In genomic region chr1:31144442-31144841, GRCh38 we compare ENCODE assay signal across 19 cellular contexts.
DNase-seq lines count a peak whose midpoint lies in the region; ATAC-seq and TF ChIP-seq lines count a peak whose summit lies in the region.
"Had no signal": no experiment of that assay in that cellular context is flagged by ENCODE, and none has a peak within 500 bp of the region (broad histone marks: within the 10 kb centered on the region; RNA-seq: fewer than 3 reads in every experiment).

No MANE protein-coding gene starts in this region.

- H3K4me1 ChIP-seq in cardiac muscle cell (ENCODE audit: low read depth) (peaks cover 8% of the 10 kb centered on the region), heart left ventricle (peaks cover 0 to 5% (median 0%) of the 10 kb centered on the region in 12 donors), Panc1 (ENCODE audit: control insufficient read depth, insufficient read depth, low read length) (no peaks in the 10 kb centered on the region)
- H3K4me1 ChIP-seq: BLaER1, Caco-2 had no signal

- H3K27ac Mint-ChIP-seq in natural killer cell treated with Interleukin-12 subunit alpha and Interleukin-12 subunit beta and Interleukin-15 and Interleukin-18, amount 100 ng/mL, for 72 hours = no peak overlapping the region
- H3K27ac Mint-ChIP-seq: B cell; CD4-positive, CD25-positive, alpha-beta regulatory T cell; CD8-positive, alpha-beta T cell had no signal

- no peaks in the 10 kb centered on the region for H3K9me3 Mint-ChIP-seq in natural killer cell treated with Interleukin-12 subunit alpha and Interleukin-12 subunit beta and Interleukin-15 and Interleukin-18, amount 100 ng/mL, for 72 hours
- H3K9me3 Mint-ChIP-seq: CD4-positive, CD25-positive, alpha-beta regulatory T cell; CD8-positive, alpha-beta T cell had no signal

- H3K27ac ChIP-seq in cardiac muscle cell (peak overlapping the region; percentile 50), heart left ventricle (no peak overlapping the region), Panc1 (ENCODE audit: low read length) (no peak overlapping the region)
- H3K27ac ChIP-seq: 22Rv1, BLaER1, C4-2B had no signal

- in situ Hi-C loops in Panc1 (cut with HindIII; ENCODE audit: low pct_unique_long_range_greater_than_20kb, low sequenced_read_pairs) = no loop called here

- no peak for TF ChIP-seq POLR2A in heart left ventricle (IDR thresholded peaks at IDR 0.05)
- no peak for TF ChIP-seq POLR2A in lower leg skin (IDR thresholded peaks at IDR 0.05)

- ATAC-seq in heart left ventricle (no peak), Panc1 (peak; percentile 30; the same call in 1 of the 2 replicates), GM18498 (IDR thresholded peaks at IDR 0.05; ENCODE audit: unreplicated experiment) (no peak), HG02981 (IDR thresholded peaks at IDR 0.05; ENCODE audit: unreplicated experiment) (no peak)
- ATAC-seq in natural killer cell treated with Interleukin-12 subunit alpha and Interleukin-12 subunit beta and Interleukin-15 and Interleukin-18, amount 100 ng/mL, for 72 hours = no peak
- ATAC-seq: CD8-positive, alpha-beta T cell; HCT116 had no signal

- CTCF ChIA-PET in Panc1 (lab: Charles Lee) = no interaction called here

- no peaks in the 10 kb centered on the region for H3K4me1 Mint-ChIP-seq in natural killer cell treated with Interleukin-12 subunit alpha and Interleukin-12 subunit beta and Interleukin-15 and Interleukin-18, amount 100 ng/mL, for 72 hours (ENCODE audit: low read depth in 2 of 2)
- H3K4me1 Mint-ChIP-seq: B cell; CD4-positive, CD25-positive, alpha-beta regulatory T cell had no signal

- no peak overlapping the region for H3K4me3 Mint-ChIP-seq in natural killer cell treated with Interleukin-12 subunit alpha and Interleukin-12 subunit beta and Interleukin-15 and Interleukin-18, amount 100 ng/mL, for 72 hours
- H3K4me3 Mint-ChIP-seq: B cell; CD4-positive, CD25-positive, alpha-beta regulatory T cell; CD8-positive, alpha-beta T cell had no signal

- 85 to 91% (median 87%) methylated on average over 8 of the region's 8 CpGs for WGBS in heart left ventricle, 4 donors
- whole genome bisulfite sequencing in lower leg skin, 2 donors = 86 to 91% methylated on average over 8 of the region's 8 CpGs

- POLR2A ChIA-PET in Panc1 (lab: Charles Lee) = no interaction called here

- TF ChIP-seq CTCF in cardiac muscle cell (IDR thresholded peaks at IDR 0.05; ENCODE audit: low read depth, low read length) = no peak
- TF ChIP-seq CTCF in heart left ventricle (IDR thresholded peaks at IDR 0.05) = no peak
- no peak for TF ChIP-seq CTCF in Panc1 (IDR thresholded peaks at IDR 0.05)
- TF ChIP-seq CTCF in fibroblast of the aortic adventitia (IDR thresholded peaks at IDR 0.05; ENCODE audit: insufficient read depth, low read length) = no peak
- TF ChIP-seq CTCF in lower leg skin (IDR thresholded peaks at IDR 0.05) = no peak

- no peaks in the 10 kb centered on the region for H3K27me3 Mint-ChIP-seq in natural killer cell treated with Interleukin-12 subunit alpha and Interleukin-12 subunit beta and Interleukin-15 and Interleukin-18, amount 100 ng/mL, for 72 hours

- H3K36me3 Mint-ChIP-seq in natural killer cell treated with Interleukin-12 subunit alpha and Interleukin-12 subunit beta and Interleukin-15 and Interleukin-18, amount 100 ng/mL, for 72 hours = no peaks in the 10 kb centered on the region
- H3K36me3 Mint-ChIP-seq: CD4-positive, CD25-positive, alpha-beta regulatory T cell; CD8-positive, alpha-beta T cell had no signal

- H3K4me3 ChIP-seq in cardiac muscle cell = no peak overlapping the region
- H3K4me3 ChIP-seq in heart left ventricle = no peak overlapping the region
- no peak overlapping the region for H3K4me3 ChIP-seq in Panc1 (ENCODE audit: low read depth in 2 of 2, low read length in 2 of 2)
- no peak overlapping the region for H3K4me3 ChIP-seq in fibroblast of the aortic adventitia (ENCODE audit: low read depth, low read length)
- H3K4me3 ChIP-seq in lower leg skin (ENCODE audit: low read depth, poor library complexity, severe bottlenecking) = no peak overlapping the region
- H3K4me3 ChIP-seq: BLaER1 had no signal

- intact Hi-C loops in heart left ventricle (cut with DNase I) (no loop called here), Panc1 (cut with micrococcal nuclease; ENCODE audit: unreplicated experiment) (no loop called here), lower leg skin (cut with DNase I; ENCODE audit: low total_unique reads) (no loop called here)

- BruUV-seq in Panc1 (replicated peaks; lab: Mats Ljungman, UMichigan) = no TSS peak

- no peaks in the 10 kb centered on the region for H3K9me3 ChIP-seq in cardiac muscle cell (ENCODE audit: low read depth)
- H3K9me3 ChIP-seq in heart left ventricle = no peaks in the 10 kb centered on the region
- no peaks in the 10 kb centered on the region for H3K9me3 ChIP-seq in Panc1 (ENCODE audit: control insufficient read depth, insufficient read depth, low read depth, low read length)
- H3K9me3 ChIP-seq: BLaER1, Caco-2 had no signal

- H3K36me3 ChIP-seq in cardiac muscle cell (no peaks in the 10 kb centered on the region), heart left ventricle (no peaks in the 10 kb centered on the region), Panc1 (ENCODE audit: control insufficient read depth, insufficient read depth, low read length) (no peaks in the 10 kb centered on the region)
- H3K36me3 ChIP-seq: BLaER1 had no signal

- no peaks in the 10 kb centered on the region for H3K27me3 ChIP-seq in cardiac muscle cell
- no peaks in the 10 kb centered on the region for H3K27me3 ChIP-seq in heart left ventricle
- no peaks in the 10 kb centered on the region for H3K27me3 ChIP-seq in Panc1 (ENCODE audit: control insufficient read depth, insufficient read depth, low read length)
- H3K27me3 ChIP-seq: BLaER1 had no signal

- no peak for DNase-seq in cardiac muscle cell (ENCODE audit: low read depth in 1 of 2, low spot score in 1 of 2)
- DNase-seq in heart left ventricle = no peak
- DNase-seq in Panc1 (ENCODE audit: low read depth, low spot score) = no peak
- DNase-seq in fibroblast of the aortic adventitia (ENCODE audit: low read depth) = peak; percentile 37
- no peak for DNase-seq in lower leg skin (ENCODE audit: low spot score in 2 of 2)
- no peak for DNase-seq in natural killer cell treated with Interleukin-12 subunit alpha and Interleukin-12 subunit beta and Interleukin-15 and Interleukin-18, amount 100 ng/mL, for 72 hours (ENCODE audit: low spot score)
- DNase-seq: Caco-2; CD4-positive, CD25-positive, alpha-beta regulatory T cell; CD8-positive, alpha-beta T cell; DMS153; DND-41; GOT3 had no signal
